16 cellular contexts compared by ENCODE assay signal in the genomic region with DNA sequence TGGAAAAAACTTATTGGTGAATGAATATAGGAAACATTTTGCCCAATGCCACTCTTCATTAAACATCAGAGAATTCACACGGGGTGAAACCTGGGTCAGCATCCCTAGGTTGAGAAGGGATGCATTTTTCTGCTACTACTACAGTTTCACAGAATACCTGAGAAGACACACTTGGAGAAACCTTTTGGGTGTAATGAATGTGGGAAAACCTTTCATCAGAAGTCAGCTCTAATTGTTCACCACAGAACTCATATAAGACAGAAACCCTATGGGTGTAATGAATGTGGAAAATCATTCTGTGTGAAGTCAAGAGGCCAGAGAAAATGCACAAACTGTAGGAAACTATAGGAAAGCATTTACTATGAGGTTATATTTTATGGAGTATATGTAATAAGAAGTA. TPM values are rescaled to one million over a fixed set of nuclear protein-coding genes. Genes with fewer than 3 reads are reported as not detected.
A peak's percentile ranks its signal among the peaks of the same experiment; 100 is the strongest.
DNase-seq lines count a peak whose midpoint lies in the region; ATAC-seq and TF ChIP-seq lines count a peak whose summit lies in the region.
"Had no signal": no experiment of that assay in that cellular context is flagged by ENCODE, and none has a peak within 500 bp of the region (broad histone marks: within the 10 kb centered on the region; RNA-seq: fewer than 3 reads in every experiment).

No MANE protein-coding gene starts in this region.

- CTCF ChIA-PET in PC-3 (lab: Charles Lee), result no interaction called here

- no peak overlapping the region for H3K4me2 ChIP-seq in PC-3 (ENCODE audit: low read length)

- no peak for TF ChIP-seq POLR2A in right lobe of liver (IDR thresholded peaks at IDR 0.05)

- DNase-seq in right lobe of liver, result no peak
- no peak for DNase-seq in PC-3
- DNase-seq in endothelial cell (ENCODE audit: low spot score), result no peak
- DNase-seq in nephron progenitor cell, result no peak
- DNase-seq in chondrocyte (ENCODE audit: low spot score), result no peak
- DNase-seq: AML-193; C1 segment of cervical spinal cord; CD4-positive, alpha-beta T cell; GF-D8; GM23248 had no signal

- H3K27ac ChIP-seq in liver (ENCODE audit: low read depth in 1 of 2, low read length in 2 of 2), result no peak overlapping the region
- H3K27ac ChIP-seq in right lobe of liver, result no peak overlapping the region
- H3K27ac ChIP-seq in PC-3 (ENCODE audit: low read length), result no peak overlapping the region
- no peak overlapping the region for H3K27ac ChIP-seq in subcutaneous abdominal adipose tissue (ENCODE audit: low read depth, low read length)
- H3K27ac ChIP-seq: 22Rv1, GM23248 had no signal

- TF ChIP-seq RAD21 in liver (IDR thresholded peaks at IDR 0.05), result no peak

- intact Hi-C loops in right lobe of liver (cut with DNase I), result no loop called here
- intact Hi-C loops in PC-3 (cut with micrococcal nuclease), result no loop called here

- no peak overlapping the region for H2AFZ ChIP-seq in PC-3 (ENCODE audit: low read length)
- H2AFZ ChIP-seq: GM23248 had no signal

- H3K27me3 Mint-ChIP-seq in endothelial cell (ENCODE audit: unreplicated experiment) (no peaks in the 10 kb centered on the region), nephron progenitor cell (ENCODE audit: low read depth, poor library complexity) (peaks cover 9% of the 10 kb centered on the region), chondrocyte (ENCODE audit: low read depth) (no peaks in the 10 kb centered on the region)
- H3K27me3 Mint-ChIP-seq: CD4-positive, alpha-beta T cell; IgD-negative memory B cell had no signal

- H3K9me3 Mint-ChIP-seq in endothelial cell (ENCODE audit: unreplicated experiment) (peaks cover 70% of the 10 kb centered on the region), nephron progenitor cell (peaks cover 98% of the 10 kb centered on the region), chondrocyte (ENCODE audit: low read depth) (peaks cover 78% of the 10 kb centered on the region)

- TF ChIP-seq CTCF in liver (IDR thresholded peaks at IDR 0.05; ENCODE audit: low read depth, low read length, missing input control), result no peak
- TF ChIP-seq CTCF in right lobe of liver (IDR thresholded peaks at IDR 0.05), result no peak
- no peak for TF ChIP-seq CTCF in PC-3 (conservative IDR thresholded peaks at IDR 0.05; ENCODE audit: low read depth, low read length)
- no peak for TF ChIP-seq CTCF in endothelial cell (IDR thresholded peaks at IDR 0.05; ENCODE audit: unreplicated experiment)
- TF ChIP-seq CTCF in nephron progenitor cell (IDR thresholded peaks at IDR 0.05), result no peak
- TF ChIP-seq CTCF in chondrocyte (IDR thresholded peaks at IDR 0.05), result no peak

- H3K4me3 ChIP-seq in liver (ENCODE audit: low read depth in 1 of 3, low read length in 3 of 3), result peak overlapping the region in 2 of 3 donors; percentile 58 to 69
- H3K4me3 ChIP-seq in right lobe of liver, result no peak overlapping the region
- H3K4me3 ChIP-seq in PC-3 (ENCODE audit: low read length), result peak overlapping the region; percentile 28; the same call in 1 of the 2 replicates
- peak overlapping the region in 4 of 5 donors; percentile 37 to 59 (median 48) for H3K4me3 ChIP-seq in subcutaneous abdominal adipose tissue (ENCODE audit: low read depth in 1 of 5, low read length in 5 of 5)
- H3K4me3 ChIP-seq: GM23248 had no signal

- no peaks in the 10 kb centered on the region for H4K20me1 ChIP-seq in PC-3 (ENCODE audit: low read length)

- peaks cover 7 to 43% (median 38%) of the 10 kb centered on the region in 4 donors for H3K36me3 ChIP-seq in liver (ENCODE audit: control insufficient read depth in 4 of 4, insufficient read depth in 3 of 4, low read depth in 1 of 4, low read length in 3 of 4)
- peaks cover 0 to 35% (median 19%) of the 10 kb centered on the region in 4 donors for H3K36me3 ChIP-seq in right lobe of liver
- H3K36me3 ChIP-seq in PC-3 (ENCODE audit: low read depth, low read length), result peaks cover 67% of the 10 kb centered on the region
- H3K36me3 ChIP-seq in subcutaneous abdominal adipose tissue (ENCODE audit: control insufficient read depth in 5 of 5, insufficient read depth in 5 of 5, low read length in 5 of 5), result peaks cover 40 to 47% (median 43%) of the 10 kb centered on the region in 5 donors

- H3K79me2 ChIP-seq in PC-3 (ENCODE audit: low read length), result no peaks in the 10 kb centered on the region

- H3K27ac Mint-ChIP-seq in endothelial cell (ENCODE audit: unreplicated experiment), result no peak overlapping the region
- no peak overlapping the region for H3K27ac Mint-ChIP-seq in nephron progenitor cell
- no peak overlapping the region for H3K27ac Mint-ChIP-seq in chondrocyte (ENCODE audit: unreplicated experiment)
- H3K27ac Mint-ChIP-seq: CD4-positive, alpha-beta T cell; IgD-negative memory B cell had no signal

- H3K4me1 ChIP-seq in liver (ENCODE audit: control insufficient read depth in 4 of 4, insufficient read depth in 4 of 4, low read length in 3 of 4), result no peaks in the 10 kb centered on the region
- no peaks in the 10 kb centered on the region for H3K4me1 ChIP-seq in right lobe of liver
- H3K4me1 ChIP-seq in PC-3 (ENCODE audit: insufficient read depth, low read length), result no peaks in the 10 kb centered on the region
- no peaks in the 10 kb centered on the region for H3K4me1 ChIP-seq in subcutaneous abdominal adipose tissue (ENCODE audit: control insufficient read depth in 5 of 5, insufficient read depth in 5 of 5, low read length in 5 of 5)

- no peaks in the 10 kb centered on the region for H3F3A ChIP-seq in PC-3 (ENCODE audit: low read length, unreplicated experiment)

- H3K4me1 Mint-ChIP-seq in endothelial cell (ENCODE audit: unreplicated experiment) (no peaks in the 10 kb centered on the region), nephron progenitor cell (no peaks in the 10 kb centered on the region), chondrocyte (ENCODE audit: low read depth) (no peaks in the 10 kb centered on the region)
- H3K4me1 Mint-ChIP-seq: IgD-negative memory B cell had no signal

- H3K27me3 ChIP-seq in liver (ENCODE audit: control insufficient read depth in 4 of 4, insufficient read depth in 4 of 4, low read length in 3 of 4), result no peaks in the 10 kb centered on the region
- no peaks in the 10 kb centered on the region for H3K27me3 ChIP-seq in right lobe of liver
- no peaks in the 10 kb centered on the region for H3K27me3 ChIP-seq in PC-3 (ENCODE audit: low read length)
- no peaks in the 10 kb centered on the region for H3K27me3 ChIP-seq in subcutaneous abdominal adipose tissue (ENCODE audit: control insufficient read depth in 5 of 5, insufficient read depth in 4 of 5, low read length in 5 of 5)

- 100% methylated on average over 1 of the region's 1 CpG for WGBS in liver
- WGBS in right lobe of liver (ENCODE audit: insufficient coverage, low coverage, low lambda C conversion rate, missing lambda C conversion rate), result 100% methylated on average over 1 of the region's 1 CpG

- ATAC-seq in right lobe of liver (no peak), PC-3 (no peak), HG03521 (IDR thresholded peaks at IDR 0.05; ENCODE audit: unreplicated experiment) (no peak)
- ATAC-seq: HCT116 had no signal

- H3K9ac ChIP-seq in liver (ENCODE audit: low read depth in 1 of 2, low read length in 2 of 2), result no peak overlapping the region
- H3K9ac ChIP-seq in PC-3 (ENCODE audit: low read length), result no peak overlapping the region
- no peak overlapping the region for H3K9ac ChIP-seq in subcutaneous abdominal adipose tissue (ENCODE audit: low read length in 5 of 5)
- H3K9ac ChIP-seq: GM23248 had no signal

- H3K4me3 Mint-ChIP-seq in endothelial cell (ENCODE audit: unreplicated experiment), result peak overlapping the region; percentile 73
- no peak overlapping the region for H3K4me3 Mint-ChIP-seq in nephron progenitor cell
- H3K4me3 Mint-ChIP-seq in chondrocyte (ENCODE audit: unreplicated experiment), result no peak overlapping the region
- H3K4me3 Mint-ChIP-seq: CD4-positive, alpha-beta T cell had no signal

- H3K9me2 ChIP-seq in PC-3 (replicated peaks; ENCODE audit: low read length), result no peaks in the 10 kb centered on the region

- no TSS peak for BruUV-seq in PC-3 (replicated peaks; lab: Mats Ljungman, UMichigan)

- H3K9me3 ChIP-seq in liver (ENCODE audit: control insufficient read depth in 4 of 4, low read length in 3 of 4) (peaks cover 47 to 95% (median 74%) of the 10 kb centered on the region in 4 donors), right lobe of liver (peaks cover 0 to 90% (median 46%) of the 10 kb centered on the region in 4 donors), PC-3 (ENCODE audit: low read length) (peaks cover 95% of the 10 kb centered on the region), subcutaneous abdominal adipose tissue (ENCODE audit: control insufficient read depth in 5 of 5, low read length in 5 of 5) (peaks cover 80 to 100% (median 96%) of the 10 kb centered on the region in 5 donors)

- H3K36me3 Mint-ChIP-seq in endothelial cell (ENCODE audit: low read depth, unreplicated experiment), result peaks cover 63% of the 10 kb centered on the region
- peaks cover 89% of the 10 kb centered on the region for H3K36me3 Mint-ChIP-seq in nephron progenitor cell (ENCODE audit: low read depth)
- H3K36me3 Mint-ChIP-seq in chondrocyte (ENCODE audit: low read depth), result peaks cover 72% of the 10 kb centered on the region

- POLR2A ChIA-PET in PC-3 (lab: Charles Lee; ENCODE audit: unreplicated experiment), result no interaction called here

TF ChIP-seq in liver, 16 proteins besides CTCF, POLR2A, EP300 and RAD21 (continues in another document):
- TF ChIP-seq HNF4A (conservative IDR thresholded peaks at IDR 0.05) (no peak), NR2F2 (IDR thresholded peaks at IDR 0.05) (no peak), FOXA1 (IDR thresholded peaks at IDR 0.05) (no peak), RXRA (IDR thresholded peaks at IDR 0.05) (no peak), FOXA2 (IDR thresholded peaks at IDR 0.05) (no peak)
- TF ChIP-seq, protein P1, sequence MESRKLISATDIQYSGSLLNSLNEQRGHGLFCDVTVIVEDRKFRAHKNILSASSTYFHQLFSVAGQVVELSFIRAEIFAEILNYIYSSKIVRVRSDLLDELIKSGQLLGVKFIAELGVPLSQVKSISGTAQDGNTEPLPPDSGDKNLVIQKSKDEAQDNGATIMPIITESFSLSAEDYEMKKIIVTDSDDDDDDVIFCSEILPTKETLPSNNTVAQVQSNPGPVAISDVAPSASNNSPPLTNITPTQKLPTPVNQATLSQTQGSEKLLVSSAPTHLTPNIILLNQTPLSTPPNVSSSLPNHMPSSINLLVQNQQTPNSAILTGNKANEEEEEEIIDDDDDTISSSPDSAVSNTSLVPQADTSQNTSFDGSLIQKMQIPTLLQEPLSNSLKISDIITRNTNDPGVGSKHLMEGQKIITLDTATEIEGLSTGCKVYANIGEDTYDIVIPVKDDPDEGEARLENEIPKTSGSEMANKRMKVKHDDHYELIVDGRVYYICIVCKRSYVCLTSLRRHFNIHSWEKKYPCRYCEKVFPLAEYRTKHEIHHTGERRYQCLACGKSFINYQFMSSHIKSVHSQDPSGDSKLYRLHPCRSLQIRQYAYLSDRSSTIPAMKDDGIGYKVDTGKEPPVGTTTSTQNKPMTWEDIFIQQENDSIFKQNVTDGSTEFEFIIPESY (IDR thresholded peaks at IDR 0.05), result no peak

RNA-seq across cellular contexts. Expression of gene ZNF37A, which starts 24.9 kb away (rescaled TPM):
- total RNA-seq in liver, result 10 to 100 TPM in 1 of 2 donors, 1 to 10 TPM in 1; 5.2 to 11.5 TPM
- 1 to 10 TPM; 3.5 to 3.6 TPM for polyA plus RNA-seq in liver
- 1 to 10 TPM; 5.5 to 7.9 (median 6.4) TPM for total RNA-seq in right lobe of liver
- total RNA-seq in PC-3 (2014; rRNA removed), result 19.7 and 25.7 TPM in 2 replicates
- total RNA-seq in endothelial cell (ENCODE audit: unreplicated experiment), result 8.7 TPM
- total RNA-seq in chondrocyte, result 10.1 to 19.2 TPM (median 11.6 TPM) in 3 replicates

Comparison
In these comparisons a context has a peak if more than half of its experiments do, and no peak if none do; other contexts are left out.
1. H3K4me3 ChIP-seq: peak in liver (2 of 3), PC-3 (single experiment) and subcutaneous abdominal adipose tissue (4 of 5); none in right lobe of liver (0 of 3).